In the genomic region with DNA sequence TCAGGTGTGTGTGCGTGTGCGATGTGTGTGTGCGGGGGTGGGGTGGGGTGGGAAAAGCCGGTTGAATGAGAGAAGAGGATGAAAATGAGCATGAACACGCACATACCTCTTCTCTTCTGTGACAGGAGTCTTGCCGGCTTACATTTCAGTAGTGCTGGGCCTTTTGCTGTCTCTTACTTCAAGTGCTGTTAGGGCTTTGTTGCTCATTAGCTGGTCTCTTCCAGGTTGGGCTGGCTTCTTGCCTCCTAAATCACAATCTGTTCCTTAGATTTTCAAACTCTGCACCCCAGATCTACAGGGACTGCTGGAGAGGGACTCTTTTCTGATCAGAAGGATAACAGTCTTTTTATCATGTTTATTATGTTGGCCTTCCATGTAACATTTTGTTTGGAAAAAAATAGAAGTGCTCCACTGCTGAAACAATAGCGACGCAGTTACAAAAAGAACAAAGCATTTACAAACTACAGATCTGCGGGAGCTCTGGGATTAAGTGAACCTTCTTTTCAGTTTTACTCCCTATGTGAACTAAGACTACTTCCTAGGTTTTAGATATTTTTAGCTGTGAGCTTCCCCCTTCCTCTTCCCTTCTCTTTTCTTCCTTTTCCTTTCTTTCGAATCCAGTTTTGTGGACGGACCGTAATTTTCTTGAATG, we compare ENCODE assay signal across 13 cellular contexts.
"Had no signal": no experiment of that assay in that cellular context is flagged by ENCODE, and none has a peak within 500 bp of the region (broad histone marks: within the 10 kb centered on the region; RNA-seq: fewer than 3 reads in every experiment).

No MANE protein-coding gene starts in this region.

- H3K4me1 ChIP-seq: uterus had no signal

- H3K4me3 ChIP-seq: cardiac muscle cell, ovary, uterus had no signal

- H3K9me3 ChIP-seq: ovary, uterus had no signal

- H3K27me3 Mint-ChIP-seq: activated CD4-positive, alpha-beta memory T cell treated with anti-CD3 and anti-CD28 coated beads, Interleukin-2, amount 10 ng/mL, durations not matched to agents 7 days and 5 days; activated T-cell treated with anti-CD3 and anti-CD28 coated beads, Interleukin-2, amount 50 U/mL, for 24 hours had no signal

- H3K27ac ChIP-seq: cardiac muscle cell, ovary, uterus had no signal

- H3K4me3 Mint-ChIP-seq: activated CD4-positive, alpha-beta memory T cell treated with anti-CD3 and anti-CD28 coated beads, Interleukin-2, amount 10 ng/mL, durations not matched to agents 7 days and 5 days; activated T-cell treated with anti-CD3 and anti-CD28 coated beads, Interleukin-2, amount 50 U/mL, for 24 hours; nephron had no signal

- H3K4me1 Mint-ChIP-seq: nephron had no signal

- FAIRE-seq: astrocyte had no signal

- DNase-seq: activated CD4-positive, alpha-beta memory T cell treated with anti-CD3 and anti-CD28 coated beads, Interleukin-2, amount 10 ng/mL, durations not matched to agents 7 days and 5 days; activated CD4-positive, alpha-beta T cell treated with anti-CD3 and anti-CD28 coated beads for 4 hours; activated naive CD4-positive, alpha-beta T cell treated with anti-CD3 and anti-CD28 coated beads, Interleukin-2, amount 50 U/mL, for 16 hours; activated T-cell treated with anti-CD3 and anti-CD28 coated beads, Interleukin-2, amount 50 U/mL, for 24 hours; hypothalamus; kidney glomerular epithelial cell; mesendoderm; ovary; stimulated activated CD4-positive, alpha-beta T cell treated with anti-CD3 and anti-CD28 coated beads, Interleukin-1b, Interleukin-23, amount 100 ng/mL, for 48 hours; uterus had no signal

- H3K27ac Mint-ChIP-seq: activated CD4-positive, alpha-beta memory T cell treated with anti-CD3 and anti-CD28 coated beads, Interleukin-2, amount 10 ng/mL, durations not matched to agents 7 days and 5 days; activated T-cell treated with anti-CD3 and anti-CD28 coated beads, Interleukin-2, amount 50 U/mL, for 24 hours had no signal

- H3K27me3 ChIP-seq: cardiac muscle cell, ovary, uterus had no signal

- H3K9me3 Mint-ChIP-seq: activated CD4-positive, alpha-beta memory T cell treated with anti-CD3 and anti-CD28 coated beads, Interleukin-2, amount 10 ng/mL, durations not matched to agents 7 days and 5 days; activated T-cell treated with anti-CD3 and anti-CD28 coated beads, Interleukin-2, amount 50 U/mL, for 24 hours; nephron had no signal

- H3K36me3 ChIP-seq: cardiac muscle cell, ovary, uterus had no signal
